ENCODE assay signal across 8 cellular contexts in genomic region chr14:31420319-31421081, GRCh38. TPM values are rescaled to one million over a fixed set of nuclear protein-coding genes. Genes with fewer than 3 reads are reported as not detected.
DNase-seq lines count a peak whose midpoint lies in the region; ATAC-seq and TF ChIP-seq lines count a peak whose summit lies in the region.

TSS of gene HEATR5A (minus strand) at chr14:31420550. CDS start at chr14:31402975, 17,575 bp downstream.

- peak within 1 kb of the TSS; percentile 84 for H3K4me3 ChIP-seq in NB4 (ENCODE audit: low read depth, low read length)

- no peaks in the 10 kb centered on the region for H3K9me3 Mint-ChIP-seq in activated naive CD4-positive, alpha-beta T cell treated with anti-CD3 and anti-CD28 coated beads, Interleukin-2, amount 10 ng/mL, durations not matched to agents 7 days and 5 days

- ATAC-seq in HG02571 (IDR thresholded peaks at IDR 0.05; ENCODE audit: unreplicated experiment) = peak; percentile 95

- no peaks in the 10 kb centered on the region for H3K36me3 Mint-ChIP-seq in activated naive CD4-positive, alpha-beta T cell treated with anti-CD3 and anti-CD28 coated beads, Interleukin-2, amount 10 ng/mL, durations not matched to agents 7 days and 5 days

- CTCF ChIA-PET in activated naive CD4-positive, alpha-beta T cell treated with anti-CD3 and anti-CD28 coated beads, Interleukin-2, amount 10 ng/mL, durations not matched to agents 7 days and 5 days (lab: Charles Lee) = interaction anchor here (0.7 to 1.2 kb wide), 6 partner anchors 30 to 68 kb away, joined by 3 to 4 read pairs (median 3); no protein-coding TSS in a partner anchor

- peak; percentile 48 for TF ChIP-seq CTCF in GM10266 (IDR thresholded peaks at IDR 0.05; ENCODE audit: control insufficient read depth, insufficient read depth, low read depth, missing control alignments)
- no peak for TF ChIP-seq CTCF in NB4 (IDR thresholded peaks at IDR 0.05; ENCODE audit: low read depth, low read length)

- H3K27ac Mint-ChIP-seq in activated naive CD4-positive, alpha-beta T cell treated with anti-CD3 and anti-CD28 coated beads, Interleukin-2, amount 10 ng/mL, durations not matched to agents 7 days and 5 days = peak within 1 kb of the TSS; percentile 77

- H3K4me1 Mint-ChIP-seq in activated naive CD4-positive, alpha-beta T cell treated with anti-CD3 and anti-CD28 coated beads, Interleukin-2, amount 10 ng/mL, durations not matched to agents 7 days and 5 days = peaks cover 22% of the 10 kb centered on the region

- peaks cover 6% of the 10 kb centered on the region for H3K27me3 Mint-ChIP-seq in activated naive CD4-positive, alpha-beta T cell treated with anti-CD3 and anti-CD28 coated beads, Interleukin-2, amount 10 ng/mL, durations not matched to agents 7 days and 5 days

- peak within 1 kb of the TSS; percentile 96 for H3K4me3 Mint-ChIP-seq in activated naive CD4-positive, alpha-beta T cell treated with anti-CD3 and anti-CD28 coated beads, Interleukin-2, amount 10 ng/mL, durations not matched to agents 7 days and 5 days

- peak; percentile 95 for DNase-seq in GM10266 (ENCODE audit: extremely low spot score)
- peak; percentile 96 for DNase-seq in NB4 (ENCODE audit: low read depth)
- DNase-seq in SK-N-DZ (ENCODE audit: low spot score) = peak; percentile 91
- DNase-seq in activated naive CD4-positive, alpha-beta T cell treated with anti-CD3 and anti-CD28 coated beads, Interleukin-2, amount 10 ng/mL, durations not matched to agents 7 days and 5 days = peak; percentile 94
- peak; percentile 90 for DNase-seq in globus pallidus (ENCODE audit: low spot score)
- DNase-seq in nucleus accumbens (lab: John Stamatoyannopoulos, UW) = peak; percentile 40 to 96 (median 87)
- DNase-seq in superior temporal gyrus (ENCODE audit: extremely low spot score) = peak; percentile 92

- TF ChIP-seq POLR2A in NB4 (IDR thresholded peaks at IDR 0.05; ENCODE audit: extremely low read depth, insufficient read length) = peak; percentile 77

RNA-seq across cellular contexts. Expression of gene HEATR5A, which starts in this region (rescaled TPM):
- 12.0 and 16.3 TPM in 2 replicates for polyA plus RNA-seq in SK-N-DZ (2014; cell fraction: cytosol; rRNA removed)
- 10.8 and 10.9 TPM in 2 replicates for polyA plus RNA-seq in SK-N-DZ (2014; cell fraction: nucleus; rRNA removed)

Comparison
In these comparisons a context has a peak if more than half of its experiments do, and no peak if none do; other contexts are left out.
1. Peak in every context shown above with its lines: DNase-seq, ATAC-seq and H3K4me3 ChIP-seq.